ENCODE assay signal across 13 cellular contexts in the genomic region with DNA sequence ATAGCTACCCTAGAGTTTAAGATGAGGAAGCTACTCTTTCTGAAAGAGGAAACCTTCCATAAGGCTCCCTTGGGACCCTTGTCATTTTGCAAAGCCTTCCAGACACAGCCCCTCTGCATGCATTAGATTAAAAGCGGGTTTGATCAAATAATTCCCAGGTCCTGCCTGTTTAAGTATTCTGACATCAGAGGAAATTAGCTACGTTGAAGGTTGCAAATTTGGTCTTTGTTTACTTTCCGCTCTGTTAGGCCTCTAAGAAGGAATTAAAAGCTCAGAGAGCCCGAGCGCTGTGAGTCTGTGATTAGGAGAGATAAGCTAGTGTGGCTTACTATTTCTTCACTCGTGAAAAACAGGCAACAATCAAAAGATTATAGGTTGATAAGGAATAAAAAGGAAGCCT. TPM values are rescaled to one million over a fixed set of nuclear protein-coding genes. Genes with fewer than 3 reads are reported as not detected.
A peak's percentile ranks its signal among the peaks of the same experiment; 100 is the strongest.
DNase-seq lines count a peak whose midpoint lies in the region; ATAC-seq and TF ChIP-seq lines count a peak whose summit lies in the region.
"Had no signal": no experiment of that assay in that cellular context is flagged by ENCODE, and none has a peak within 500 bp of the region (broad histone marks: within the 10 kb centered on the region; RNA-seq: fewer than 3 reads in every experiment).

No MANE protein-coding gene starts in this region.

- DNase-seq in NCI-H2029 (lab: John Stamatoyannopoulos, UW) (peak; percentile 23), NCI-H2029 treated with DMSO at 0.1 percent for 48 hours (lab: John Stamatoyannopoulos, UW) (no peak), NCI-H446 treated with DMSO at 0.1 percent for 48 hours (lab: John Stamatoyannopoulos, UW) (peak; percentile 60), astrocyte of the hippocampus (ENCODE audit: low read depth, low spot score) (peak; percentile 31), HCEC 1CT (no peak), PC-3 (no peak)
- no peak for DNase-seq in stimulated activated naive B cell treated with anti-CD40 and anti-IgM and Interleukin-4, amounts not matched to agents 10 μg/mL and 1 μg/mL and 100 μg/mL, for 72 hours
- DNase-seq in activated T-helper 2 cell treated with anti-CD3 and anti-CD28 coated beads, Interferon-gamma antibody, Interleukin-2, Interleukin-4, amounts not matched to agents 10 μg/mL and 5 μg/mL and 100 μg/mL, durations not matched to agents 14 hours and 24 hours and 36 hours (ENCODE audit: low spot score): no peak
- DNase-seq: ACHN; activated naive CD8-positive, alpha-beta T cell treated with anti-CD3 and anti-CD28 coated beads, Interleukin-2, amount 50 U/mL, for 24 hours; left ventricle myocardium superior; posterior cingulate gyrus; T-helper 9 cell had no signal

- no peaks in the 10 kb centered on the region for H3K27me3 ChIP-seq in PC-3 (ENCODE audit: low read length)

- H3K9me3 Mint-ChIP-seq in stimulated activated naive B cell treated with anti-CD40 and anti-IgM and Interleukin-4, amounts not matched to agents 10 μg/mL and 1 μg/mL and 100 μg/mL, for 72 hours: no peaks in the 10 kb centered on the region
- no peaks in the 10 kb centered on the region for H3K9me3 Mint-ChIP-seq in activated T-helper 2 cell treated with anti-CD3 and anti-CD28 coated beads, Interferon-gamma antibody, Interleukin-2, Interleukin-4, amounts not matched to agents 10 μg/mL and 5 μg/mL and 100 μg/mL, durations not matched to agents 14 hours and 24 hours and 36 hours
- H3K9me3 Mint-ChIP-seq: activated naive CD8-positive, alpha-beta T cell treated with anti-CD3 and anti-CD28 coated beads, Interleukin-2, amount 50 U/mL, for 24 hours had no signal

- no peaks in the 10 kb centered on the region for H3K79me2 ChIP-seq in PC-3 (ENCODE audit: low read length)

- H4K20me1 ChIP-seq in PC-3 (ENCODE audit: low read length): no peaks in the 10 kb centered on the region

- H3K9me2 ChIP-seq in PC-3 (replicated peaks; ENCODE audit: low read length): no peaks in the 10 kb centered on the region

- H3K9ac ChIP-seq in PC-3 (ENCODE audit: low read length): no peak overlapping the region

- no peak for TF ChIP-seq CTCF in PC-3 (conservative IDR thresholded peaks at IDR 0.05; ENCODE audit: low read depth, low read length)

- H3F3A ChIP-seq in PC-3 (ENCODE audit: low read length, unreplicated experiment): no peaks in the 10 kb centered on the region

- H3K4me3 ChIP-seq in PC-3 (ENCODE audit: low read length): no peak overlapping the region

- no peak overlapping the region for H3K27ac Mint-ChIP-seq in stimulated activated naive B cell treated with anti-CD40 and anti-IgM and Interleukin-4, amounts not matched to agents 10 μg/mL and 1 μg/mL and 100 μg/mL, for 72 hours
- H3K27ac Mint-ChIP-seq in activated T-helper 2 cell treated with anti-CD3 and anti-CD28 coated beads, Interferon-gamma antibody, Interleukin-2, Interleukin-4, amounts not matched to agents 10 μg/mL and 5 μg/mL and 100 μg/mL, durations not matched to agents 14 hours and 24 hours and 36 hours: no peak overlapping the region
- H3K27ac Mint-ChIP-seq: activated naive CD8-positive, alpha-beta T cell treated with anti-CD3 and anti-CD28 coated beads, Interleukin-2, amount 50 U/mL, for 24 hours had no signal

- POLR2A ChIA-PET in PC-3 (lab: Charles Lee; ENCODE audit: unreplicated experiment): no interaction called here

- no peaks in the 10 kb centered on the region for H3K36me3 Mint-ChIP-seq in stimulated activated naive B cell treated with anti-CD40 and anti-IgM and Interleukin-4, amounts not matched to agents 10 μg/mL and 1 μg/mL and 100 μg/mL, for 72 hours
- H3K36me3 Mint-ChIP-seq in activated T-helper 2 cell treated with anti-CD3 and anti-CD28 coated beads, Interferon-gamma antibody, Interleukin-2, Interleukin-4, amounts not matched to agents 10 μg/mL and 5 μg/mL and 100 μg/mL, durations not matched to agents 14 hours and 24 hours and 36 hours (ENCODE audit: low read depth): no peaks in the 10 kb centered on the region

- H3K4me1 Mint-ChIP-seq in stimulated activated naive B cell treated with anti-CD40 and anti-IgM and Interleukin-4, amounts not matched to agents 10 μg/mL and 1 μg/mL and 100 μg/mL, for 72 hours: peaks cover 2 to 22% of the 10 kb centered on the region in 2 donors
- H3K4me1 Mint-ChIP-seq in activated T-helper 2 cell treated with anti-CD3 and anti-CD28 coated beads, Interferon-gamma antibody, Interleukin-2, Interleukin-4, amounts not matched to agents 10 μg/mL and 5 μg/mL and 100 μg/mL, durations not matched to agents 14 hours and 24 hours and 36 hours (ENCODE audit: low read depth): peaks cover 6% of the 10 kb centered on the region

- H3K36me3 ChIP-seq in PC-3 (ENCODE audit: low read depth, low read length): no peaks in the 10 kb centered on the region

- H2AFZ ChIP-seq in PC-3 (ENCODE audit: low read length): no peak overlapping the region

- peaks cover 23 to 26% of the 10 kb centered on the region in 2 donors for H3K27me3 Mint-ChIP-seq in stimulated activated naive B cell treated with anti-CD40 and anti-IgM and Interleukin-4, amounts not matched to agents 10 μg/mL and 1 μg/mL and 100 μg/mL, for 72 hours
- H3K27me3 Mint-ChIP-seq in activated T-helper 2 cell treated with anti-CD3 and anti-CD28 coated beads, Interferon-gamma antibody, Interleukin-2, Interleukin-4, amounts not matched to agents 10 μg/mL and 5 μg/mL and 100 μg/mL, durations not matched to agents 14 hours and 24 hours and 36 hours (ENCODE audit: low read depth): peaks cover 28% of the 10 kb centered on the region

- CTCF ChIA-PET in PC-3 (lab: Charles Lee): no interaction called here

- H3K4me3 Mint-ChIP-seq in stimulated activated naive B cell treated with anti-CD40 and anti-IgM and Interleukin-4, amounts not matched to agents 10 μg/mL and 1 μg/mL and 100 μg/mL, for 72 hours: no peak overlapping the region
- H3K4me3 Mint-ChIP-seq in activated T-helper 2 cell treated with anti-CD3 and anti-CD28 coated beads, Interferon-gamma antibody, Interleukin-2, Interleukin-4, amounts not matched to agents 10 μg/mL and 5 μg/mL and 100 μg/mL, durations not matched to agents 14 hours and 24 hours and 36 hours (ENCODE audit: low read depth): no peak overlapping the region
- H3K4me3 Mint-ChIP-seq: activated naive CD8-positive, alpha-beta T cell treated with anti-CD3 and anti-CD28 coated beads, Interleukin-2, amount 50 U/mL, for 24 hours had no signal

- H3K9me3 ChIP-seq in PC-3 (ENCODE audit: low read length): no peaks in the 10 kb centered on the region

- no TSS peak for BruUV-seq in PC-3 (replicated peaks; lab: Mats Ljungman, UMichigan)

- H3K27ac ChIP-seq in PC-3 (ENCODE audit: low read length): no peak overlapping the region

- no peaks in the 10 kb centered on the region for H3K4me1 ChIP-seq in PC-3 (ENCODE audit: insufficient read depth, low read length)

- no peak overlapping the region for H3K4me2 ChIP-seq in PC-3 (ENCODE audit: low read length)

- ATAC-seq in stimulated activated naive B cell treated with anti-CD40 and anti-IgM and Interleukin-4, amounts not matched to agents 10 μg/mL and 1 μg/mL and 100 μg/mL, for 72 hours (replicated peaks): peak; percentile 47 to 66
- no peak for ATAC-seq in PC-3
- ATAC-seq: activated naive CD8-positive, alpha-beta T cell treated with anti-CD3 and anti-CD28 coated beads, Interleukin-2, amount 50 U/mL, for 24 hours; left ventricle myocardium superior had no signal

- intact Hi-C loops in activated T-helper 2 cell treated with anti-CD3 and anti-CD28 coated beads, Interferon-gamma antibody, Interleukin-2, Interleukin-4, amounts not matched to agents 10 μg/mL and 5 μg/mL and 100 μg/mL, durations not matched to agents 14 hours and 24 hours and 36 hours (cut with micrococcal nuclease): loop anchor here (10.0 kb wide), 1 partner anchor 491 kb away; no protein-coding TSS in a partner anchor
- intact Hi-C loops in PC-3 (cut with micrococcal nuclease): loop anchor here (5.0 to 10.0 kb wide), 4 partner anchors 86 to 461 kb away; no protein-coding TSS in a partner anchor

RNA-seq across cellular contexts. Expression of gene THSD7A, which starts 1.4 kb away (rescaled TPM):
- not detected in 2 replicates for total RNA-seq in activated T-helper 2 cell treated with anti-CD3 and anti-CD28 coated beads, Interferon-gamma antibody, Interleukin-2, Interleukin-4, amounts not matched to agents 10 μg/mL and 5 μg/mL and 100 μg/mL, durations not matched to agents 14 hours and 24 hours and 36 hours
- 0.04 and 0.06 TPM in 2 replicates for total RNA-seq in PC-3 (2014; rRNA removed)

Comparison
In these comparisons a context has a peak if more than half of its experiments do, and no peak if none do; other contexts are left out.
1. DNase-seq: peak in NCI-H2029 (single experiment), NCI-H446 treated with DMSO at 0.1 percent for 48 hours (single experiment) and astrocyte of the hippocampus (single experiment); none in NCI-H2029 treated with DMSO at 0.1 percent for 48 hours (single experiment), stimulated activated naive B cell treated with anti-CD40 and anti-IgM and Interleukin-4, amounts not matched to agents 10 μg/mL and 1 μg/mL and 100 μg/mL, for 72 hours (single experiment), HCEC 1CT (single experiment), activated T-helper 2 cell treated with anti-CD3 and anti-CD28 coated beads, Interferon-gamma antibody, Interleukin-2, Interleukin-4, amounts not matched to agents 10 μg/mL and 5 μg/mL and 100 μg/mL, durations not matched to agents 14 hours and 24 hours and 36 hours (single experiment) and PC-3 (single experiment).